Comparison of ENCODE assay signal across 1 cellular context in genomic region chr17:39652635-39653315, GRCh38.
A peak's percentile ranks its signal among the peaks of the same experiment; 100 is the strongest.
TF ChIP-seq lines count a peak whose summit lies in the region.

No MANE protein-coding gene starts in this region.

TF ChIP-seq in HEK293, 187 proteins besides CTCF, POLR2A, EP300 and RAD21 (continued from another document):
- TF ChIP-seq, protein P1, sequence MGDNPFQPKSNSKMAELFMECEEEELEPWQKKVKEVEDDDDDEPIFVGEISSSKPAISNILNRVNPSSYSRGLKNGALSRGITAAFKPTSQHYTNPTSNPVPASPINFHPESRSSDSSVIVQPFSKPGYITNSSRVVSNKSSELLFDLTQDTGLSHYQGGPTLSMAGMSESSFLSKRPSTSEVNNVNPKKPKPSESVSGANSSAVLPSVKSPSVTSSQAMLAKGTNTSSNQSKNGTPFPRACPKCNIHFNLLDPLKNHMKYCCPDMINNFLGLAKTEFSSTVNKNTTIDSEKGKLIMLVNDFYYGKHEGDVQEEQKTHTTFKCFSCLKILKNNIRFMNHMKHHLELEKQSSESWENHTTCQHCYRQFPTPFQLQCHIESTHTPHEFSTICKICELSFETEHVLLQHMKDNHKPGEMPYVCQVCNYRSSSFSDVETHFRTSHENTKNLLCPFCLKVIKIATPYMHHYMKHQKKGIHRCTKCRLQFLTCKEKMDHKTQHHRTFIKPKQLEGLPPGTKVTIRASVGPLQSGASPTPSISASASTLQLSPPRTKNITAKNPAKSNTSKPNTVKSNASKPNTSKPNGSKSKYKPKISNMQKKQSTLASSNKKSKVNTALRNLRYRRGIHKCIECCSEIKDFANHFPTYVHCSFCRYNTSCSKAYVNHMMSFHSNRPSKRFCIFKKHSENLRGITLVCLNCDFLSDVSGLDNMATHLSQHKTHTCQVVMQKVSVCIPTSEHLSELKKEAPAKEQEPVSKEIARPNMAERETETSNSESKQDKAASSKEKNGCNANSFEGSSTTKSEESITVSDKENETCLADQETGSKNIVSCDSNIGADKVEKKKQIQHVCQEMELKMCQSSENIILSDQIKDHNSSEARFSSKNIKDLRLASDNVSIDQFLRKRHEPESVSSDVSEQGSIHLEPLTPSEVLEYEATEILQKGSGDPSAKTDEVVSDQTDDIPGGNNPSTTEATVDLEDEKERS (tag by site-specific recombination; IDR thresholded peaks at IDR 0.05), result no peak
- TF ChIP-seq ZNF398 (tag by site-specific recombination; IDR thresholded peaks at IDR 0.05), result peak; percentile 86
- 0 out of 2 replicates have a peak, but pooled peaks have one; percentile 15 for TF ChIP-seq ZNF335 (tag by site-specific recombination; conservative IDR thresholded peaks at IDR 0.05)
- peak; percentile 45 for TF ChIP-seq ZNF341 (tag by site-specific recombination; IDR thresholded peaks at IDR 0.05; ENCODE audit: low read depth)
- TF ChIP-seq ZBTB20 (tag by site-specific recombination; IDR thresholded peaks at IDR 0.05), result 0 out of 2 replicates have a peak, but pooled peaks have one; percentile 32
- peak; percentile 71; the same call in 1 of the 2 replicates for TF ChIP-seq ZNF10 (tag by site-specific recombination; IDR thresholded peaks at IDR 0.05)
